In genomic region chr5:144284036-144284435, GRCh38 we compare ENCODE assay signal across 18 cellular contexts.
"Had no signal": no experiment of that assay in that cellular context is flagged by ENCODE, and none has a peak within 500 bp of the region (broad histone marks: within the 10 kb centered on the region; RNA-seq: fewer than 3 reads in every experiment).

No MANE protein-coding gene starts in this region.

- ATAC-seq: gastroesophageal sphincter; heart left ventricle; left lobe of liver; natural killer cell; psoas muscle; right cardiac atrium; stimulated activated effector memory CD8-positive, alpha-beta T cell treated with anti-CD3 and anti-CD28 coated beads, Interleukin-12 subunit alpha, Interleukin-12 subunit beta, amount 100 ng/mL, for 72 hours had no signal

- H3K4me1 ChIP-seq: gastroesophageal sphincter, heart left ventricle, psoas muscle, sigmoid colon, testis had no signal

- H3K36me3 ChIP-seq: gastroesophageal sphincter, heart left ventricle, sigmoid colon, tibial artery had no signal

- H3K4me3 ChIP-seq: coronary artery, gastroesophageal sphincter, heart left ventricle, hepatocyte, lung, psoas muscle, sigmoid colon, testis, tibial artery had no signal

- H3K9me3 ChIP-seq: gastroesophageal sphincter, heart left ventricle, psoas muscle, sigmoid colon, testis, tibial artery had no signal

- FAIRE-seq: kidney had no signal

- DNase-seq: heart left ventricle; kidney; natural killer cell; psoas muscle; right cardiac atrium; sigmoid colon; stimulated activated CD4-positive, alpha-beta T cell treated with anti-CD3 and anti-CD28 coated beads, Interleukin-2, amount 100 ng/mL, for 24 hours; stimulated activated CD4-positive, alpha-beta T cell treated with anti-CD3 and anti-CD28 coated beads, Interleukin-4, amount 100 ng/mL, for 24 hours; stimulated activated naive CD4-positive, alpha-beta T cell treated with Interleukin-2 at 50 U/mL for 16 hours; substantia nigra; testis; tibial artery had no signal

- H3K27ac ChIP-seq: coronary artery, gastroesophageal sphincter, heart left ventricle, hepatocyte, psoas muscle, sigmoid colon, testis, tibial artery had no signal

- H3K27me3 ChIP-seq: gastroesophageal sphincter, heart left ventricle, hepatocyte, sigmoid colon, testis, tibial artery had no signal
